10 cellular contexts compared by ENCODE assay signal in genomic region chr10:70480254-70480861, GRCh38. TPM values are rescaled to one million over a fixed set of nuclear protein-coding genes. Genes with fewer than 3 reads are reported as not detected.
DNase-seq lines count a peak whose midpoint lies in the region; TF ChIP-seq lines count a peak whose summit lies in the region.
"Had no signal": no experiment of that assay in that cellular context is flagged by ENCODE, and none has a peak within 500 bp of the region (broad histone marks: within the 10 kb centered on the region; RNA-seq: fewer than 3 reads in every experiment).

No MANE protein-coding gene starts in this region.

- DNase-seq in DMS 273 (lab: John Stamatoyannopoulos, UW; ENCODE audit: unreplicated experiment) (peak; percentile 32), DMS 273 treated with DMSO at 0.1 percent for 48 hours (lab: John Stamatoyannopoulos, UW) (no peak), OCI-LY7 (ENCODE audit: low spot score) (peak; percentile 86), SHP77 treated with DMSO at 0.1 percent for 48 hours (lab: John Stamatoyannopoulos, UW) (no peak), retina (no peak), cortex of kidney (lab: John Stamatoyannopoulos, UW) (no peak)
- DNase-seq in stimulated activated CD4-positive, alpha-beta T cell treated with anti-CD3 and anti-CD28 coated beads, Interleukin-4, amount 100 ng/mL, for 1 hour = peak; percentile 29

- peaks cover 64% of the 10 kb centered on the region for H3K79me2 ChIP-seq in OCI-LY7 (ENCODE audit: insufficient read depth, low read depth, low read length)

- CTCF ChIA-PET in OCI-LY7 (lab: Charles Lee; ENCODE audit: unreplicated experiment) = interaction anchor here (0.6 to 1.1 kb wide), 4 partner anchors 13 to 895 kb away, joined by 3 to 4 read pairs (median 4); no protein-coding TSS in a partner anchor

- H2AFZ ChIP-seq in OCI-LY7 (ENCODE audit: low read length) = no peak overlapping the region

- H4K20me1 ChIP-seq in OCI-LY7 (ENCODE audit: insufficient read depth, low read length) = peaks cover 21% of the 10 kb centered on the region; the same call in 1 of the 2 replicates

- BruUV-seq in OCI-LY7 (replicated peaks; lab: Mats Ljungman, UMichigan) = no TSS peak

- H3K36me3 Mint-ChIP-seq in dendritic cell treated with granulocyte-macrophage colony-stimulating factor and Interleukin-4, amounts not matched to agents 40 ng/mL and 50 ng/mL, for 4 days (ENCODE audit: low read depth) = no peaks in the 10 kb centered on the region

- no peak for TF ChIP-seq CTCF in OCI-LY7 (conservative IDR thresholded peaks at IDR 0.05; ENCODE audit: low read length)

- H3K27ac ChIP-seq in OCI-LY7 (ENCODE audit: low read depth, low read length, poor library complexity, severe bottlenecking) = peak overlapping the region; percentile 74
- H3K27ac ChIP-seq: 22Rv1, SJSA1 had no signal

- intact Hi-C loops in OCI-LY7 (cut with micrococcal nuclease; ENCODE audit: unreplicated experiment) = loop anchor here (1.0 kb wide), 2 partner anchors 10 to 29 kb away; no protein-coding TSS in a partner anchor
- intact Hi-C loops in dendritic cell treated with granulocyte-macrophage colony-stimulating factor and Interleukin-4, amounts not matched to agents 40 ng/mL and 50 ng/mL, for 4 days (cut with micrococcal nuclease) = no loop called here

- H3K9me2 ChIP-seq in OCI-LY7 (ENCODE audit: insufficient read depth, low read length) = no peaks in the 10 kb centered on the region

- H3K4me1 ChIP-seq in OCI-LY7 (ENCODE audit: insufficient read depth, low read length, poor library complexity, severe bottlenecking) = peaks cover 65% of the 10 kb centered on the region

- peak overlapping the region; percentile 95 for H3K4me3 ChIP-seq in OCI-LY7 (ENCODE audit: low read depth, low read length, poor library complexity, severe bottlenecking)
- H3K4me3 ChIP-seq: SJSA1 had no signal

- POLR2A ChIA-PET in OCI-LY7 (lab: Charles Lee) = interaction anchor here (0.5 to 5.8 kb wide), 7 partner anchors 9 to 36 kb away, joined by 3 to 35 read pairs (median 5); no protein-coding TSS in a partner anchor

- no peaks in the 10 kb centered on the region for H3K9me3 ChIP-seq in OCI-LY7 (ENCODE audit: low read length)
- H3K9me3 ChIP-seq: SJSA1 had no signal

- peaks cover 61% of the 10 kb centered on the region for H3K27me3 Mint-ChIP-seq in dendritic cell treated with granulocyte-macrophage colony-stimulating factor and Interleukin-4, amounts not matched to agents 40 ng/mL and 50 ng/mL, for 4 days

- peak overlapping the region; percentile 57 for H3K4me3 Mint-ChIP-seq in dendritic cell treated with granulocyte-macrophage colony-stimulating factor and Interleukin-4, amounts not matched to agents 40 ng/mL and 50 ng/mL, for 4 days

- H3K9me3 Mint-ChIP-seq in dendritic cell treated with granulocyte-macrophage colony-stimulating factor and Interleukin-4, amounts not matched to agents 40 ng/mL and 50 ng/mL, for 4 days = no peaks in the 10 kb centered on the region

- H3K36me3 ChIP-seq in OCI-LY7 (ENCODE audit: insufficient read depth, low read length) = peaks cover 56% of the 10 kb centered on the region
- H3K36me3 ChIP-seq: SJSA1 had no signal

- peak overlapping the region; percentile 82 for H3K4me2 ChIP-seq in OCI-LY7 (ENCODE audit: low read length)

- peaks cover 48% of the 10 kb centered on the region for H3K4me1 Mint-ChIP-seq in dendritic cell treated with granulocyte-macrophage colony-stimulating factor and Interleukin-4, amounts not matched to agents 40 ng/mL and 50 ng/mL, for 4 days (ENCODE audit: low read depth)

- H3K27ac Mint-ChIP-seq in dendritic cell treated with granulocyte-macrophage colony-stimulating factor and Interleukin-4, amounts not matched to agents 40 ng/mL and 50 ng/mL, for 4 days = no peak overlapping the region

RNA-seq across cellular contexts. Expression of gene PALD1, which starts 1.8 kb away (rescaled TPM):
- 41.6 and 52.7 TPM in 2 replicates for total RNA-seq in OCI-LY7 (2014; rRNA removed; shearing (Covaris generic))
- total RNA-seq in OCI-LY7 (2022) = 54.5 and 66.7 TPM in 2 replicates
- total RNA-seq: SJSA1 had no signal

RNA-seq across cellular contexts. Expression of gene NODAL, which starts 38.9 kb away (rescaled TPM):
- total RNA-seq in OCI-LY7 (2014; rRNA removed; shearing (Covaris generic)) = not detected in 2 replicates
- total RNA-seq in OCI-LY7 (2022) = not detected in 2 replicates
- total RNA-seq: SJSA1 had no signal

Comparison
In these comparisons a context has a peak if more than half of its experiments do, and no peak if none do; other contexts are left out.
1. DNase-seq: peak in DMS 273 (single experiment), OCI-LY7 (single experiment) and stimulated activated CD4-positive, alpha-beta T cell treated with anti-CD3 and anti-CD28 coated beads, Interleukin-4, amount 100 ng/mL, for 1 hour (single experiment); none in DMS 273 treated with DMSO at 0.1 percent for 48 hours (single experiment), SHP77 treated with DMSO at 0.1 percent for 48 hours (single experiment), retina (single experiment) and cortex of kidney (single experiment).